Comparison of ENCODE assay signal across 15 cellular contexts in the genomic region with DNA sequence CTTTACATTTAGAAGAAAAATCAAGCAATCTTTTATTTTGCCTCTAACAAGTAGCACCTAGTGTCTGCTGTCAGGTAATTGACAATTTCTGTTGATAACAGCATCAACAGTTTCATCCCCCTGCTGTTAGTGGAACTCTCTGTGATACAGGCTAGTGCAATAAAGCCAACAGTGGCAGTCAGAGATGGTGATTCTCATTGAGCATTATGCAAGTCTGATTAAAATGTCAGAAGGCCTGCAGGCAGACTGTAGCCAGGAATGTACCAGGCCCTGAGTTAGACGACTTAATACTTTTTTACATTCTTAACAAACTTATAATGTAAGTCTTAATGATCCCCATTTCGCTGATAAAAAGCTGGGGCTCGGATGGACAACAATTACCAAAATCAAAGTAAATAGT.
"Had no signal": no experiment of that assay in that cellular context is flagged by ENCODE, and none has a peak within 500 bp of the region (broad histone marks: within the 10 kb centered on the region; RNA-seq: fewer than 3 reads in every experiment).

No MANE protein-coding gene starts in this region.

- H3K27me3 ChIP-seq: dorsolateral prefrontal cortex, esophagus squamous epithelium, pancreas had no signal

- H3K27ac ChIP-seq: esophagus squamous epithelium, pancreas had no signal

- DNase-seq: activated CD4-positive, alpha-beta memory T cell treated with anti-CD3 and anti-CD28 coated beads, Interleukin-2, amount 10 ng/mL, durations not matched to agents 7 days and 5 days; anterior cingulate cortex; dorsolateral prefrontal cortex; esophagus squamous epithelium; foreskin fibroblast; glutamatergic neuron; left colon; mesenchymal stem cell; pancreas; retina; stimulated activated CD4-positive, alpha-beta T cell treated with anti-CD3 and anti-CD28 coated beads, Interleukin-15, amount 100 ng/mL, for 24 hours; stimulated activated CD4-positive, alpha-beta T cell treated with anti-CD3 and anti-CD28 coated beads, Interleukin-4, amount 100 ng/mL, for 24 hours had no signal

- H3K9me3 ChIP-seq: esophagus squamous epithelium, pancreas had no signal

- H3K9me3 Mint-ChIP-seq: activated CD4-positive, alpha-beta memory T cell treated with anti-CD3 and anti-CD28 coated beads, Interleukin-2, amount 10 ng/mL, durations not matched to agents 7 days and 5 days; stimulated activated naive CD8-positive, alpha-beta T cell treated with anti-CD3 and anti-CD28 coated beads, Interleukin-15, Interleukin-2, amounts not matched to agents 100 ng/mL and 50 ng/mL, for 24 hours had no signal

- ATAC-seq: activated CD4-positive, CD25-positive, alpha-beta regulatory T cell treated with anti-CD3 and anti-CD28 coated beads, Interleukin-2, amount 50 U/mL, for 24 hours; activated naive CD4-positive, alpha-beta T cell treated with anti-CD3 and anti-CD28 coated beads, Interleukin-2, amount 50 U/mL, for 72 hours; left colon; pancreas had no signal

- H3K4me3 Mint-ChIP-seq: activated CD4-positive, alpha-beta memory T cell treated with anti-CD3 and anti-CD28 coated beads, Interleukin-2, amount 10 ng/mL, durations not matched to agents 7 days and 5 days; stimulated activated naive CD8-positive, alpha-beta T cell treated with anti-CD3 and anti-CD28 coated beads, Interleukin-15, Interleukin-2, amounts not matched to agents 100 ng/mL and 50 ng/mL, for 24 hours had no signal

- H3K4me3 ChIP-seq: dorsolateral prefrontal cortex, esophagus squamous epithelium, pancreas had no signal

- H3K4me1 ChIP-seq: pancreas had no signal

- H3K27ac Mint-ChIP-seq: activated naive CD4-positive, alpha-beta T cell treated with anti-CD3 and anti-CD28 coated beads, Interleukin-2, amount 50 U/mL, for 72 hours; stimulated activated naive CD8-positive, alpha-beta T cell treated with anti-CD3 and anti-CD28 coated beads, Interleukin-15, Interleukin-2, amounts not matched to agents 100 ng/mL and 50 ng/mL, for 24 hours had no signal

- H3K27me3 Mint-ChIP-seq: activated CD4-positive, alpha-beta memory T cell treated with anti-CD3 and anti-CD28 coated beads, Interleukin-2, amount 10 ng/mL, durations not matched to agents 7 days and 5 days; stimulated activated naive CD8-positive, alpha-beta T cell treated with anti-CD3 and anti-CD28 coated beads, Interleukin-15, Interleukin-2, amounts not matched to agents 100 ng/mL and 50 ng/mL, for 24 hours had no signal
